ENCODE assay signal across 20 cellular contexts in the genomic region with DNA sequence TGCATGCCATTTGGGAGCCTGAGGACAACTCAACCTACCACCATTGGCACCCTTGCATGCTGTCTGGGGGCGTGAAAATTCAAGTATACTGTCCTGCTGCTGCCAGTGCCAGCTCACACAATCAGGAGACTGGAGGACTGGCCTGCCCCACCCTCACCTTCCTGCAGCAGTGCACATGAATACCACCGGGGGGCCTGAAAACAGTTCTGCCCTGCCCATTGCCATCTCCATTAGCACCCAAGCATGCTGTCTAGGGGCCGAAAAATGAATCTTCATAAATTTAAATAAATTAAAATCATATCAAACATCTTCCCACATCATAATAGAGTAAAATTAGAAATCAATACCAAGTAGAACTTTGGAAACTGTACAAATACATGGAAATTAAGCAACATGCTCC.
DNase-seq lines count a peak whose midpoint lies in the region; TF ChIP-seq lines count a peak whose summit lies in the region.
"Had no signal": no experiment of that assay in that cellular context is flagged by ENCODE, and none has a peak within 500 bp of the region (broad histone marks: within the 10 kb centered on the region; RNA-seq: fewer than 3 reads in every experiment).

No MANE protein-coding gene starts in this region.

- no peaks in the 10 kb centered on the region for H3K9me3 Mint-ChIP-seq in neural progenitor cell

- no peaks in the 10 kb centered on the region for H3K9me2 ChIP-seq in MM.1S (replicated peaks; ENCODE audit: insufficient read depth, low read length)

- H3K4me3 Mint-ChIP-seq in neural progenitor cell: no peak overlapping the region
- H3K4me3 Mint-ChIP-seq: activated CD4-positive, alpha-beta T cell treated with anti-CD3 and anti-CD28 coated beads, Interleukin-2, amount 10 ng/mL, durations not matched to agents 7 days and 5 days; activated T-cell treated with anti-CD3 and anti-CD28 coated beads, Interleukin-2, amount 50 U/mL, for 24 hours had no signal

- H3K4me2 ChIP-seq in MM.1S (ENCODE audit: low read depth, low read length) (no peak overlapping the region), neural progenitor cell (no peak overlapping the region)

- H3K27ac Mint-ChIP-seq in neural progenitor cell: no peak overlapping the region
- H3K27ac Mint-ChIP-seq: activated CD4-positive, alpha-beta T cell treated with anti-CD3 and anti-CD28 coated beads, Interleukin-2, amount 10 ng/mL, durations not matched to agents 7 days and 5 days; activated naive CD4-positive, alpha-beta T cell treated with anti-CD3 and anti-CD28 coated beads, Interleukin-2, amount 50 U/mL, for 72 hours; activated T-cell treated with anti-CD3 and anti-CD28 coated beads, Interleukin-2, amount 50 U/mL, for 24 hours had no signal

- no peak overlapping the region for H3K9ac ChIP-seq in MM.1S (ENCODE audit: low read length)
- no peak overlapping the region for H3K9ac ChIP-seq in neural progenitor cell

- H4K20me1 ChIP-seq in MM.1S (ENCODE audit: insufficient read depth, low read length) (no peaks in the 10 kb centered on the region), neural progenitor cell (ENCODE audit: low read depth) (no peaks in the 10 kb centered on the region)

- no peak overlapping the region for H3K27ac ChIP-seq in MM.1S (ENCODE audit: low read length)
- H3K27ac ChIP-seq in neural progenitor cell: no peak overlapping the region
- H3K27ac ChIP-seq: stomach had no signal

- TF ChIP-seq CTCF in MM.1S (IDR thresholded peaks at IDR 0.05; ENCODE audit: low read length) (peak; percentile 33), neural progenitor cell (IDR thresholded peaks at IDR 0.05) (peak; percentile 33)

- no peaks in the 10 kb centered on the region for H3K27me3 Mint-ChIP-seq in neural progenitor cell (ENCODE audit: insufficient read depth, low read depth)
- H3K27me3 Mint-ChIP-seq: activated CD4-positive, alpha-beta T cell treated with anti-CD3 and anti-CD28 coated beads, Interleukin-2, amount 10 ng/mL, durations not matched to agents 7 days and 5 days; activated T-cell treated with anti-CD3 and anti-CD28 coated beads, Interleukin-2, amount 50 U/mL, for 24 hours had no signal

- H3K79me2 ChIP-seq in MM.1S (ENCODE audit: low read length): no peaks in the 10 kb centered on the region
- no peaks in the 10 kb centered on the region for H3K79me2 ChIP-seq in neural progenitor cell (ENCODE audit: low read depth)

- H3K27me3 ChIP-seq in MM.1S (replicated peaks; ENCODE audit: insufficient read depth, low read length) (no peaks in the 10 kb centered on the region), neural progenitor cell (no peaks in the 10 kb centered on the region)
- H3K27me3 ChIP-seq: stomach had no signal

- 0 out of 2 replicates have a peak, but pooled peaks cover 4% of the 10 kb centered on the region for H3K4me1 ChIP-seq in MM.1S (ENCODE audit: low read length)
- H3K4me1 ChIP-seq in neural progenitor cell: no peaks in the 10 kb centered on the region
- H3K4me1 ChIP-seq: stomach had no signal

- H3K9me3 ChIP-seq in MM.1S (replicated peaks; ENCODE audit: insufficient read depth, low read length): no peaks in the 10 kb centered on the region
- H3K9me3 ChIP-seq in neural progenitor cell (ENCODE audit: low read depth): no peaks in the 10 kb centered on the region
- H3K9me3 ChIP-seq: stomach had no signal

- no peaks in the 10 kb centered on the region for H3K36me3 ChIP-seq in MM.1S (replicated peaks; ENCODE audit: insufficient read depth, low read length)
- no peaks in the 10 kb centered on the region for H3K36me3 ChIP-seq in neural progenitor cell
- H3K36me3 ChIP-seq: stomach had no signal

- no peaks in the 10 kb centered on the region for H3K36me3 Mint-ChIP-seq in neural progenitor cell
- H3K36me3 Mint-ChIP-seq: activated naive CD4-positive, alpha-beta T cell treated with anti-CD3 and anti-CD28 coated beads, Interleukin-2, amount 50 U/mL, for 72 hours had no signal

- H3F3A ChIP-seq in MM.1S (ENCODE audit: insufficient read depth, low read length) (no peaks in the 10 kb centered on the region), neural progenitor cell (ENCODE audit: low read depth) (no peaks in the 10 kb centered on the region)

- H3K4me3 ChIP-seq in MM.1S (ENCODE audit: low read length): no peak overlapping the region
- H3K4me3 ChIP-seq in neural progenitor cell: no peak overlapping the region
- H3K4me3 ChIP-seq: stomach had no signal

- DNase-seq in NCI-H82 (lab: John Stamatoyannopoulos, UW) (peak; percentile 56), NCI-H82 treated with DMSO at 0.1 percent for 48 hours (lab: John Stamatoyannopoulos, UW; ENCODE audit: unreplicated experiment) (no peak), MM.1S (peak; percentile 10), amniotic epithelial cell (ENCODE audit: low read depth) (peak; percentile 1), neural progenitor cell (ENCODE audit: low spot score) (peak; percentile 9), HuH-7.5 (ENCODE audit: low spot score) (no peak), islet precursor cell (no peak)
- no peak for DNase-seq in stimulated activated CD4-positive, alpha-beta T cell treated with anti-CD3 and anti-CD28 coated beads, Interleukin-4, amount 100 ng/mL, for 4 hours
- DNase-seq: activated CD4-positive, alpha-beta T cell treated with anti-CD3 and anti-CD28 coated beads, Interleukin-2, amount 10 ng/mL, durations not matched to agents 7 days and 5 days; activated T-cell treated with anti-CD3 and anti-CD28 coated beads, Interleukin-2, amount 50 U/mL, for 24 hours; GF-D8; HCEC 1CT; head of caudate nucleus; kidney glomerular epithelial cell; NCI-H2081 treated with DMSO at 0.1 percent for 48 hours; retina; SHP77 treated with DMSO at 0.1 percent for 48 hours; stomach; T-helper 9 cell had no signal

- no peaks in the 10 kb centered on the region for H3K4me1 Mint-ChIP-seq in neural progenitor cell
- H3K4me1 Mint-ChIP-seq: activated CD4-positive, alpha-beta T cell treated with anti-CD3 and anti-CD28 coated beads, Interleukin-2, amount 10 ng/mL, durations not matched to agents 7 days and 5 days had no signal

- H2AFZ ChIP-seq in MM.1S (ENCODE audit: low read length) (no peak overlapping the region), neural progenitor cell (replicated peaks) (no peak overlapping the region)

Comparison
In these comparisons a context has a peak if more than half of its experiments do, and no peak if none do; other contexts are left out.
1. DNase-seq: peak in NCI-H82 (single experiment), MM.1S (single experiment), amniotic epithelial cell (single experiment) and neural progenitor cell (single experiment); none in NCI-H82 treated with DMSO at 0.1 percent for 48 hours (single experiment), HuH-7.5 (single experiment), stimulated activated CD4-positive, alpha-beta T cell treated with anti-CD3 and anti-CD28 coated beads, Interleukin-4, amount 100 ng/mL, for 4 hours (0 of 2) and islet precursor cell (single experiment).